ENCODE assay signal across 21 cellular contexts in genomic region chr14:55665067-55665700, GRCh38.
DNase-seq lines count a peak whose midpoint lies in the region; ATAC-seq, FAIRE-seq and TF ChIP-seq lines count a peak whose summit lies in the region.
"Had no signal": no experiment of that assay in that cellular context is flagged by ENCODE, and none has a peak within 500 bp of the region (broad histone marks: within the 10 kb centered on the region; RNA-seq: fewer than 3 reads in every experiment).

No MANE protein-coding gene starts in this region.

- H3K79me2 ChIP-seq in GM12878 (ENCODE audit: control insufficient read depth, insufficient read depth, low read length), result no peaks in the 10 kb centered on the region; the same call in 1 of the 2 replicates

- H3K36me3 ChIP-seq in GM12878 (ENCODE audit: control insufficient read depth in 2 of 2, insufficient read depth in 2 of 2, low read length in 1 of 2) (peaks cover 2 to 21% of the 10 kb centered on the region in 2 experiments; a peak in 2 of 4 replicates), kidney (ENCODE audit: control insufficient read depth in 1 of 2, insufficient read depth in 2 of 2, low read length in 2 of 2) (peaks cover 11 to 21% of the 10 kb centered on the region in 2 donors)
- peaks cover 7% of the 10 kb centered on the region for H3K36me3 ChIP-seq in CD8-positive, alpha-beta memory T cell (ENCODE audit: insufficient read depth, low read length)

- H3K27ac Mint-ChIP-seq in CD8-positive, alpha-beta memory T cell, result peak overlapping the region in 3 of 8 donors; percentile 34 to 69 (median 42)
- H3K27ac Mint-ChIP-seq: nephron had no signal

- H3K9ac ChIP-seq in GM12878 (ENCODE audit: control insufficient read depth, insufficient read depth, low read length), result no peak overlapping the region
- no peak overlapping the region for H3K9ac ChIP-seq in kidney (ENCODE audit: low read length in 2 of 2)

- no peak for TF ChIP-seq POLR2A in GM12878 (IDR thresholded peaks at IDR 0.05; ENCODE audit: low read depth, low read length)

- H3K36me3 Mint-ChIP-seq in CD8-positive, alpha-beta memory T cell, result peaks cover 7 to 74% (median 33%) of the 10 kb centered on the region in 3 donors

- no peaks in the 10 kb centered on the region for H3K27me3 Mint-ChIP-seq in CD8-positive, alpha-beta memory T cell

- ATAC-seq in GM18907 (IDR thresholded peaks at IDR 0.05; ENCODE audit: unreplicated experiment) (peak; percentile 48), HG03558 (IDR thresholded peaks at IDR 0.05; ENCODE audit: extremely low read depth, unreplicated experiment) (peak; percentile 56), GM12878 (peak; percentile 72)
- ATAC-seq: HCT116, psoas muscle, Right ventricle myocardium inferior had no signal

- CTCF ChIA-PET in GM12878 (lab: Yijun Ruan, JAX), result interaction anchor here (0.7 to 4.2 kb wide), 9 partner anchors 13 to 227 kb away, joined by 3 to 25 read pairs (median 5); no protein-coding TSS in a partner anchor
- CTCF ChIA-PET in CD8-positive, alpha-beta memory T cell (lab: Charles Lee), result interaction anchor here (1.1 kb wide), 1 partner anchor 11 kb away, joined by 3 read pairs; no protein-coding TSS in a partner anchor

- H3K4me1 Mint-ChIP-seq in CD8-positive, alpha-beta memory T cell, result peaks cover 21 to 37% (median 29%) of the 10 kb centered on the region in 3 donors
- H3K4me1 Mint-ChIP-seq: nephron had no signal

- no peaks in the 10 kb centered on the region for H3K9me3 ChIP-seq in GM12878 (replicated peaks; ENCODE audit: control insufficient read depth, insufficient read depth, low read length)
- no peaks in the 10 kb centered on the region for H3K9me3 ChIP-seq in CD8-positive, alpha-beta memory T cell (ENCODE audit: low read length)
- no peaks in the 10 kb centered on the region for H3K9me3 ChIP-seq in kidney (ENCODE audit: control insufficient read depth in 1 of 2, low read length in 2 of 2)
- H3K9me3 ChIP-seq: psoas muscle had no signal

- H3K27ac ChIP-seq in GM12878 (ENCODE audit: control insufficient read depth, insufficient read depth), result peak overlapping the region; percentile 4; the same call in 1 of the 2 replicates
- H3K27ac ChIP-seq in CD8-positive, alpha-beta memory T cell (ENCODE audit: low read depth, low read length), result no peak overlapping the region
- H3K27ac ChIP-seq in kidney (ENCODE audit: low read depth in 2 of 2, low read length in 2 of 2), result no peak overlapping the region
- H3K27ac ChIP-seq: psoas muscle had no signal

- H3K27me3 ChIP-seq in GM12878 (replicated peaks in 1 of 2; ENCODE audit: control insufficient read depth in 2 of 2, insufficient read depth in 2 of 2, low read length in 1 of 2), result no peaks in the 10 kb centered on the region
- no peaks in the 10 kb centered on the region for H3K27me3 ChIP-seq in CD8-positive, alpha-beta memory T cell (ENCODE audit: insufficient read depth, low read length, poor library complexity, severe bottlenecking)

- intact Hi-C loops in GM12878 (cut with micrococcal nuclease; ENCODE audit: unreplicated experiment), result loop anchor here (10.0 kb wide), 1 partner anchor 220 kb away; the partner anchor contains the start of gene TBPL2
- intact Hi-C loops in kidney (cut with DNase I), result no loop called here

- SMC1A ChIA-PET in GM12878 (lab: Charles Lee; ENCODE audit: uncharacterized antibody, unreplicated experiment), result interaction anchor here (0.8 to 1.8 kb wide), 7 partner anchors 14 to 219 kb away, joined by 3 to 8 read pairs (median 5); no protein-coding TSS in a partner anchor

- in situ Hi-C loops in GM12878 (cut with MboI), result no loop called here

- TF ChIP-seq EP300 in GM12878 (IDR thresholded peaks at IDR 0.05; ENCODE audit: borderline replicate concordance in 1 of 2, control insufficient read depth in 1 of 2, low read depth in 2 of 2, low read length in 2 of 2), result no peak

- H3K4me1 ChIP-seq in GM12878 (ENCODE audit: control insufficient read depth, insufficient read depth, low read length) (peaks cover 8% of the 10 kb centered on the region), kidney (ENCODE audit: control insufficient read depth in 1 of 2, insufficient read depth in 1 of 2, low read depth in 1 of 2, low read length in 2 of 2) (no peaks in the 10 kb centered on the region)
- H3K4me1 ChIP-seq in CD8-positive, alpha-beta memory T cell (ENCODE audit: insufficient read depth, low read length), result no peaks in the 10 kb centered on the region

- peak; percentile 33 for DNase-seq in GM12865 (ENCODE audit: low read depth)
- DNase-seq in GM12878 (ENCODE audit: low read depth, low spot score), result peak; percentile 3
- DNase-seq in GOT3 (lab: John Stamatoyannopoulos, UW), result no peak
- DNase-seq in CD8-positive, alpha-beta memory T cell, result no peak
- DNase-seq in kidney, result no peak
- no peak for DNase-seq in CD1c-positive myeloid dendritic cell (ENCODE audit: extremely low spot score)
- DNase-seq: activated CD4-positive, CD25-positive, alpha-beta regulatory T cell treated with anti-CD3 and anti-CD28 coated beads, Interleukin-2, amount 50 U/mL, for 72 hours; activated T-cell treated with anti-CD3 and anti-CD28 coated beads for 4 hours; COR-L47; Kasumi-1; mammary epithelial cell; NCI-H1417; psoas muscle; stimulated activated CD4-positive, alpha-beta T cell treated with anti-CD3 and anti-CD28 coated beads, Interleukin-12 subunit alpha, Interleukin-12 subunit beta, amount 100 ng/mL, for 4 hours had no signal

- H3K9me3 Mint-ChIP-seq in CD8-positive, alpha-beta memory T cell, result no peaks in the 10 kb centered on the region
- H3K9me3 Mint-ChIP-seq: nephron had no signal

- no TSS peak for BruUV-seq in GM12878 (replicated peaks; lab: Mats Ljungman, UMichigan)

- no peaks in the 10 kb centered on the region for H4K20me1 ChIP-seq in GM12878 (ENCODE audit: control insufficient read depth, insufficient read depth)

- peak overlapping the region; percentile 48 for H3K4me2 ChIP-seq in GM12878 (ENCODE audit: control insufficient read depth, insufficient read depth)

- no peak for TF ChIP-seq RAD21 in GM12878 (IDR thresholded peaks at IDR 0.05; ENCODE audit: insufficient read depth, low read depth, low read length)

- no peak overlapping the region for H2AFZ ChIP-seq in GM12878 (ENCODE audit: control insufficient read depth, low read depth, low read length)

- WGBS in GM12878 (ENCODE audit: insufficient coverage, insufficient replicate concordance, low lambda C conversion rate, missing lambda C conversion rate), result 39% methylated on average over 4 of the region's 4 CpGs

- TF ChIP-seq CTCF in GM12865 (IDR thresholded peaks at IDR 0.05; ENCODE audit: insufficient read depth, low read depth, low read length, missing control alignments) (no peak), GM12878 (IDR thresholded peaks at IDR 0.05 in 2 of 3, conservative IDR thresholded peaks at IDR 0.05 in 1 of 3; ENCODE audit: control insufficient read depth in 2 of 3, extremely low read depth in 1 of 3, insufficient read depth in 1 of 3, low read depth in 3 of 3, low read length in 3 of 3) (no peak), kidney (IDR thresholded peaks at IDR 0.05; ENCODE audit: borderline replicate concordance, extremely low read depth, insufficient read depth) (no peak)

- RAD21 ChIA-PET in GM12878 (lab: Charles Lee; ENCODE audit: unreplicated experiment), result interaction anchor here (1.4 kb wide), 2 partner anchors 27 to 219 kb away, joined by 5 to 6 read pairs; no protein-coding TSS in a partner anchor

- POLR2A ChIA-PET in GM12878 (lab: Charles Lee), result no interaction called here
- POLR2A ChIA-PET in CD8-positive, alpha-beta memory T cell (lab: Charles Lee), result no interaction called here

- H3K4me3 ChIP-seq in GM12865 (ENCODE audit: low read depth, low read length), result no peak overlapping the region
- no peak overlapping the region for H3K4me3 ChIP-seq in GM12878
- no peak overlapping the region for H3K4me3 ChIP-seq in CD8-positive, alpha-beta memory T cell (ENCODE audit: low read length)
- no peak overlapping the region for H3K4me3 ChIP-seq in kidney (ENCODE audit: low read length in 2 of 2)
- H3K4me3 ChIP-seq: psoas muscle had no signal

- FAIRE-seq in GM12878 (lab: Jason Lieb, UNC), result peak; percentile 64
- no peak for FAIRE-seq in kidney (lab: Jason Lieb, UNC)
- FAIRE-seq: colon, endothelial cell of umbilical vein had no signal

- peak overlapping the region in 2 of 7 donors; percentile 12 to 72 for H3K4me3 Mint-ChIP-seq in CD8-positive, alpha-beta memory T cell
- H3K4me3 Mint-ChIP-seq: nephron had no signal

TF ChIP-seq in GM12878, 131 proteins besides CTCF, POLR2A, EP300 and RAD21 (continues in another document):
- TF ChIP-seq, protein P1, sequence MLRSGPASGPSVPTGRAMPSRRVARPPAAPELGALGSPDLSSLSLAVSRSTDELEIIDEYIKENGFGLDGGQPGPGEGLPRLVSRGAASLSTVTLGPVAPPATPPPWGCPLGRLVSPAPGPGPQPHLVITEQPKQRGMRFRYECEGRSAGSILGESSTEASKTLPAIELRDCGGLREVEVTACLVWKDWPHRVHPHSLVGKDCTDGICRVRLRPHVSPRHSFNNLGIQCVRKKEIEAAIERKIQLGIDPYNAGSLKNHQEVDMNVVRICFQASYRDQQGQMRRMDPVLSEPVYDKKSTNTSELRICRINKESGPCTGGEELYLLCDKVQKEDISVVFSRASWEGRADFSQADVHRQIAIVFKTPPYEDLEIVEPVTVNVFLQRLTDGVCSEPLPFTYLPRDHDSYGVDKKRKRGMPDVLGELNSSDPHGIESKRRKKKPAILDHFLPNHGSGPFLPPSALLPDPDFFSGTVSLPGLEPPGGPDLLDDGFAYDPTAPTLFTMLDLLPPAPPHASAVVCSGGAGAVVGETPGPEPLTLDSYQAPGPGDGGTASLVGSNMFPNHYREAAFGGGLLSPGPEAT (IDR thresholded peaks at IDR 0.05; ENCODE audit: low read depth), result no peak
- TF ChIP-seq KLF5 (IDR thresholded peaks at IDR 0.05; ENCODE audit: partially characterized antibody), result no peak

Comparison
In these comparisons a context has a peak if more than half of its experiments do, and no peak if none do; other contexts are left out.
1. DNase-seq: peak in GM12865 (single experiment) and GM12878 (single experiment); none in GOT3 (single experiment), CD8-positive, alpha-beta memory T cell (0 of 5), kidney (single experiment) and CD1c-positive myeloid dendritic cell (single experiment).
2. Peak in every context shown above with its lines, with median percentiles within 50 percentile points of each other: ATAC-seq.